Comparison of ENCODE assay signal across 8 cellular contexts in the genomic region with DNA sequence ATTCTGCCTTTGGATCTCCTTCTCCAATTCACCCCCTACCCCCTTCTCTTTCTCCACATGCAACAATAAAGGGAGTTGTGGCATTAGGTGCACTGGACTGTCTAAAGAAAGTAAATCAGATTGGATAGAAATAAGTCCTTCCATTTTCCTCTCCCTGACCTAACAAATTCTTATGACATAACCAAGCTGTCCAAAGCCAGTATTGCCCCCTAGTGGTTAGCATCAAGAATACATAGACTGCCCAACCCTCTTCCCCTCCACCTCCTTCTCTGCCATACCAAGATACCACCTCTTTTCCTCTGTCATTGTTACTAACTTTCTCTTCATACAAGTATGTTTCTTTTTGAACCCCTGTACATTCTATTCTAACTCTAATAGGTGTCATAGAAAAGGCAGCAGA. TPM values are rescaled to one million over a fixed set of nuclear protein-coding genes. Genes with fewer than 3 reads are reported as not detected.
DNase-seq lines count a peak whose midpoint lies in the region; FAIRE-seq and TF ChIP-seq lines count a peak whose summit lies in the region.
"Had no signal": no experiment of that assay in that cellular context is flagged by ENCODE, and none has a peak within 500 bp of the region (broad histone marks: within the 10 kb centered on the region; RNA-seq: fewer than 3 reads in every experiment).

No MANE protein-coding gene starts in this region.

- H3K9me2 ChIP-seq in GM23248 (ENCODE audit: insufficient read depth), result no peaks in the 10 kb centered on the region

- H3K27me3 ChIP-seq in astrocyte (ENCODE audit: insufficient read depth, low read length), result no peaks in the 10 kb centered on the region
- no peaks in the 10 kb centered on the region for H3K27me3 ChIP-seq in muscle layer of colon (ENCODE audit: control insufficient read depth in 1 of 2, insufficient read depth in 2 of 2, low read length in 2 of 2)
- no peaks in the 10 kb centered on the region for H3K27me3 ChIP-seq in GM23248 (replicated peaks; ENCODE audit: insufficient read depth)

- no peaks in the 10 kb centered on the region for H3F3A ChIP-seq in GM23248 (ENCODE audit: insufficient read depth)

- no peak overlapping the region for H3K9ac ChIP-seq in astrocyte (ENCODE audit: low read length)
- H3K9ac ChIP-seq in muscle layer of colon (ENCODE audit: low read length), result no peak overlapping the region
- H3K9ac ChIP-seq in GM23248, result no peak overlapping the region

- no peak overlapping the region for H3K4me2 ChIP-seq in astrocyte (ENCODE audit: low read length)
- H3K4me2 ChIP-seq in GM23248 (ENCODE audit: unreplicated experiment), result no peak overlapping the region

- POLR2A ChIA-PET in HEK293 (lab: Yijun Ruan, JAX), result interaction anchor here (1.1 kb wide), 1 partner anchor 225 kb away, joined by 3 read pairs; a partner anchor contains a TSS

- peaks cover 14% of the 10 kb centered on the region for H3K36me3 Mint-ChIP-seq in astrocyte (ENCODE audit: low read depth, unreplicated experiment)

- H3K4me3 ChIP-seq in HEK293 (ENCODE audit: low read depth, low read length) (no peak overlapping the region), astrocyte (ENCODE audit: insufficient read depth, low read depth, low read length) (no peak overlapping the region), muscle layer of colon (ENCODE audit: low read depth in 1 of 2, low read length in 2 of 2) (no peak overlapping the region), GM23248 (no peak overlapping the region)

- peaks cover 12% of the 10 kb centered on the region for H3K4me1 Mint-ChIP-seq in astrocyte (ENCODE audit: low read depth, unreplicated experiment)

- H2AFZ ChIP-seq in astrocyte (ENCODE audit: low read depth, low read length), result no peak overlapping the region
- H2AFZ ChIP-seq in GM23248, result no peak overlapping the region

- no peak overlapping the region for H3K4me3 Mint-ChIP-seq in astrocyte (ENCODE audit: unreplicated experiment)
- H3K4me3 Mint-ChIP-seq: activated CD4-positive, alpha-beta memory T cell treated with anti-CD3 and anti-CD28 coated beads for 36 hours had no signal

- CTCF ChIA-PET in HEK293 (lab: Yijun Ruan, JAX), result interaction anchor here (0.6 to 2.8 kb wide), 24 partner anchors 9 to 1508 kb away, joined by 3 to 13 read pairs (median 4); a partner anchor contains a TSS

- DNase-seq in DMS53 treated with DMSO at 0.1 percent for 48 hours (lab: John Stamatoyannopoulos, UW; ENCODE audit: unreplicated experiment) (peak; percentile 11), astrocyte (ENCODE audit: low read depth) (no peak), GM23248 (no peak), NCI-H2107 (lab: John Stamatoyannopoulos, UW) (no peak), medulla oblongata (ENCODE audit: extremely low spot score) (no peak)
- DNase-seq: activated CD4-positive, alpha-beta memory T cell treated with anti-CD3 and anti-CD28 coated beads for 36 hours had no signal

- H3K9me3 ChIP-seq in HEK293 (ENCODE audit: control insufficient read depth, insufficient read depth, low read depth, low read length) (no peaks in the 10 kb centered on the region), astrocyte (ENCODE audit: insufficient read depth, low read depth, low read length) (no peaks in the 10 kb centered on the region), muscle layer of colon (ENCODE audit: low read length) (no peaks in the 10 kb centered on the region), GM23248 (ENCODE audit: low read depth) (no peaks in the 10 kb centered on the region)

- in situ Hi-C loops in GM23248 (cut with MboI), result no loop called here

- H3K36me3 ChIP-seq in HEK293 (ENCODE audit: control insufficient read depth in 2 of 2, insufficient read depth in 1 of 2, low read length in 2 of 2) (no peaks in the 10 kb centered on the region), astrocyte (ENCODE audit: insufficient read depth, low read length) (no peaks in the 10 kb centered on the region), muscle layer of colon (ENCODE audit: insufficient read depth, low read length) (no peaks in the 10 kb centered on the region), GM23248 (ENCODE audit: low read depth) (no peaks in the 10 kb centered on the region)

- H4K20me1 ChIP-seq in astrocyte (ENCODE audit: insufficient read depth, low read length) (peaks cover 3% of the 10 kb centered on the region), GM23248 (ENCODE audit: insufficient read depth) (no peaks in the 10 kb centered on the region)

- FAIRE-seq in astrocyte (lab: Jason Lieb, UNC), result no peak

- H3K4me1 ChIP-seq in HEK293 (ENCODE audit: control insufficient read depth, insufficient read depth, low read length) (no peaks in the 10 kb centered on the region), astrocyte (ENCODE audit: insufficient read depth, low read length) (no peaks in the 10 kb centered on the region), muscle layer of colon (ENCODE audit: insufficient read depth, low read length) (peaks cover 96% of the 10 kb centered on the region), GM23248 (ENCODE audit: insufficient read depth) (no peaks in the 10 kb centered on the region)

- no peaks in the 10 kb centered on the region for H3K79me2 ChIP-seq in astrocyte (ENCODE audit: insufficient read depth, low read length)
- H3K79me2 ChIP-seq in GM23248 (ENCODE audit: insufficient read depth), result no peaks in the 10 kb centered on the region

- H3K27ac Mint-ChIP-seq in astrocyte (ENCODE audit: unreplicated experiment), result no peak overlapping the region
- H3K27ac Mint-ChIP-seq: activated CD4-positive, alpha-beta memory T cell treated with anti-CD3 and anti-CD28 coated beads for 36 hours had no signal

- H3K9me3 Mint-ChIP-seq in astrocyte (ENCODE audit: unreplicated experiment), result peaks cover 11% of the 10 kb centered on the region

- no peak overlapping the region for H3K27ac ChIP-seq in HEK293 (ENCODE audit: extremely low read depth, low read depth, low read length)
- H3K27ac ChIP-seq in astrocyte (ENCODE audit: low read depth, low read length), result no peak overlapping the region
- peak overlapping the region; percentile 77 for H3K27ac ChIP-seq in muscle layer of colon (ENCODE audit: low read depth, low read length)
- H3K27ac ChIP-seq in GM23248, result no peak overlapping the region

- peaks cover 2% of the 10 kb centered on the region for H3K27me3 Mint-ChIP-seq in astrocyte (ENCODE audit: low read depth, unreplicated experiment)
- H3K27me3 Mint-ChIP-seq: activated CD4-positive, alpha-beta memory T cell treated with anti-CD3 and anti-CD28 coated beads for 36 hours had no signal

- 0 out of 2 replicates have a peak, but pooled peaks have one; percentile 20 for TF ChIP-seq CTCF in HEK293 (tag by site-specific recombination; IDR thresholded peaks at IDR 0.05)
- TF ChIP-seq CTCF in astrocyte (IDR thresholded peaks at IDR 0.05; ENCODE audit: insufficient read depth, low read depth, low read length), result peak; percentile 33

TF ChIP-seq in HEK293, 187 proteins besides CTCF, POLR2A, EP300 and RAD21:
- peak; percentile 28; the same call in 1 of the 2 replicates for TF ChIP-seq TRIM28 (IDR thresholded peaks at IDR 0.05; ENCODE audit: borderline replicate concordance, low read length)
- TF ChIP-seq FEZF1 (tag by site-specific recombination; IDR thresholded peaks at IDR 0.05), result no peak
- peak; percentile 49 for TF ChIP-seq ZNF654 (tag by site-specific recombination; IDR thresholded peaks at IDR 0.05; ENCODE audit: low read depth)
- peak; percentile 43 for TF ChIP-seq SETDB1 (IDR thresholded peaks at IDR 0.05; ENCODE audit: insufficient read length, low read length)
- no peak for TF ChIP-seq ZNF175 (tag by site-specific recombination; IDR thresholded peaks at IDR 0.05)
- peak; percentile 100 for TF ChIP-seq ZNF2 (tag by site-specific recombination; IDR thresholded peaks at IDR 0.05)
- no peak for TF ChIP-seq ZNF701 (tag by site-specific recombination; IDR thresholded peaks at IDR 0.05)

RNA-seq across cellular contexts. Expression of a gene that starts 45.7 kb away (rescaled TPM):
- total RNA-seq in astrocyte, result 3.8 and 4.2 TPM in 2 replicates
- under 0.01 TPM in 1 of 2 replicates, not detected in the other for total RNA-seq in GM23248 (2014; rRNA removed; shearing (Covaris generic))
- polyA plus RNA-seq in GM23248 (2016; fragmentation: Nextera tagmentation; extraction: Ambion mirVana), result 0.05 and 0.13 TPM in 2 replicates
